Comparison of ENCODE assay signal across 1 cellular context in the genomic region with DNA sequence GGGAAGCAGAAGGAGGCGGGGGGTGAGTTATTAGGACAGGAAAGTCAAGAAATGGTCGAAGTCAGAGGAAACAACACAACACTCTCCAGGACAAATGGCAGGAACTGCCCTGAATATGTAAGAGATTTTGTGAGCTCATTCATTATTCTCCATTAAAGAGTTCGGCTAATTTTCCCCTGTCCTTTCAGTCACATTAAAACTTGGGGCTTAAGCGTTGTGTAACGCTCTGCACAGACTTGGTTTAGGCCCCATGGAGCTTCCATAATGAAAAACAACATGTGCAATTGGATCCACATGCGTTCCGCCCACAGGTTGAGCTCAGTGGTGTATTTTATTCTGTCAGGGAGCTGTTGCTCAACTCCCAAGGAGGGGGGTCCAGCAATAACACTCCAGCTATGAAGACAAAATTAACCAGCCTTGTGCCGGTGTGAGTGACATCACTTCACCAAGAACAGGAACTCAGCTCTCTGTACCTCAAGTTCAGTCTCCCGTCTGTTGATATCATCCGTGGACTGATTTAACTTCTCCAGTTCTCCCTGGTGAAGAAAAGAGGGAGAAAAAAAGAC.
A peak's percentile ranks its signal among the peaks of the same experiment; 100 is the strongest.
TF ChIP-seq lines count a peak whose summit lies in the region.

No MANE protein-coding gene starts in this region.

TF ChIP-seq in HEK293, 187 proteins besides CTCF, POLR2A, EP300 and RAD21 (continued from another document and continues in another):
- TF ChIP-seq, protein P1, sequence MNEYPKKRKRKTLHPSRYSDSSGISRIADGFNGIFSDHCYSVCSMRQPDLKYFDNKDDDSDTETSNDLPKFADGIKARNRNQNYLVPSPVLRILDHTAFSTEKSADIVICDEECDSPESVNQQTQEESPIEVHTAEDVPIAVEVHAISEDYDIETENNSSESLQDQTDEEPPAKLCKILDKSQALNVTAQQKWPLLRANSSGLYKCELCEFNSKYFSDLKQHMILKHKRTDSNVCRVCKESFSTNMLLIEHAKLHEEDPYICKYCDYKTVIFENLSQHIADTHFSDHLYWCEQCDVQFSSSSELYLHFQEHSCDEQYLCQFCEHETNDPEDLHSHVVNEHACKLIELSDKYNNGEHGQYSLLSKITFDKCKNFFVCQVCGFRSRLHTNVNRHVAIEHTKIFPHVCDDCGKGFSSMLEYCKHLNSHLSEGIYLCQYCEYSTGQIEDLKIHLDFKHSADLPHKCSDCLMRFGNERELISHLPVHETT (tag by site-specific recombination; IDR thresholded peaks at IDR 0.05) = peak; percentile 75; the same call in 1 of the 2 replicates
- TF ChIP-seq ZNF544 (tag by site-specific recombination; IDR thresholded peaks at IDR 0.05) = no peak
- TF ChIP-seq, protein P2, sequence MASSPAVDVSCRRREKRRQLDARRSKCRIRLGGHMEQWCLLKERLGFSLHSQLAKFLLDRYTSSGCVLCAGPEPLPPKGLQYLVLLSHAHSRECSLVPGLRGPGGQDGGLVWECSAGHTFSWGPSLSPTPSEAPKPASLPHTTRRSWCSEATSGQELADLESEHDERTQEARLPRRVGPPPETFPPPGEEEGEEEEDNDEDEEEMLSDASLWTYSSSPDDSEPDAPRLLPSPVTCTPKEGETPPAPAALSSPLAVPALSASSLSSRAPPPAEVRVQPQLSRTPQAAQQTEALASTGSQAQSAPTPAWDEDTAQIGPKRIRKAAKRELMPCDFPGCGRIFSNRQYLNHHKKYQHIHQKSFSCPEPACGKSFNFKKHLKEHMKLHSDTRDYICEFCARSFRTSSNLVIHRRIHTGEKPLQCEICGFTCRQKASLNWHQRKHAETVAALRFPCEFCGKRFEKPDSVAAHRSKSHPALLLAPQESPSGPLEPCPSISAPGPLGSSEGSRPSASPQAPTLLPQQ (tag by site-specific recombination; IDR thresholded peaks at IDR 0.05) = peak; percentile 90
- no peak for TF ChIP-seq ZNF48 (tag by site-specific recombination; IDR thresholded peaks at IDR 0.05)
- TF ChIP-seq, protein P3, sequence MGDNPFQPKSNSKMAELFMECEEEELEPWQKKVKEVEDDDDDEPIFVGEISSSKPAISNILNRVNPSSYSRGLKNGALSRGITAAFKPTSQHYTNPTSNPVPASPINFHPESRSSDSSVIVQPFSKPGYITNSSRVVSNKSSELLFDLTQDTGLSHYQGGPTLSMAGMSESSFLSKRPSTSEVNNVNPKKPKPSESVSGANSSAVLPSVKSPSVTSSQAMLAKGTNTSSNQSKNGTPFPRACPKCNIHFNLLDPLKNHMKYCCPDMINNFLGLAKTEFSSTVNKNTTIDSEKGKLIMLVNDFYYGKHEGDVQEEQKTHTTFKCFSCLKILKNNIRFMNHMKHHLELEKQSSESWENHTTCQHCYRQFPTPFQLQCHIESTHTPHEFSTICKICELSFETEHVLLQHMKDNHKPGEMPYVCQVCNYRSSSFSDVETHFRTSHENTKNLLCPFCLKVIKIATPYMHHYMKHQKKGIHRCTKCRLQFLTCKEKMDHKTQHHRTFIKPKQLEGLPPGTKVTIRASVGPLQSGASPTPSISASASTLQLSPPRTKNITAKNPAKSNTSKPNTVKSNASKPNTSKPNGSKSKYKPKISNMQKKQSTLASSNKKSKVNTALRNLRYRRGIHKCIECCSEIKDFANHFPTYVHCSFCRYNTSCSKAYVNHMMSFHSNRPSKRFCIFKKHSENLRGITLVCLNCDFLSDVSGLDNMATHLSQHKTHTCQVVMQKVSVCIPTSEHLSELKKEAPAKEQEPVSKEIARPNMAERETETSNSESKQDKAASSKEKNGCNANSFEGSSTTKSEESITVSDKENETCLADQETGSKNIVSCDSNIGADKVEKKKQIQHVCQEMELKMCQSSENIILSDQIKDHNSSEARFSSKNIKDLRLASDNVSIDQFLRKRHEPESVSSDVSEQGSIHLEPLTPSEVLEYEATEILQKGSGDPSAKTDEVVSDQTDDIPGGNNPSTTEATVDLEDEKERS (tag by site-specific recombination; IDR thresholded peaks at IDR 0.05) = no peak
- peak; percentile 80 for TF ChIP-seq WT1 (tag by site-specific recombination; IDR thresholded peaks at IDR 0.05)
- TF ChIP-seq, protein P4, sequence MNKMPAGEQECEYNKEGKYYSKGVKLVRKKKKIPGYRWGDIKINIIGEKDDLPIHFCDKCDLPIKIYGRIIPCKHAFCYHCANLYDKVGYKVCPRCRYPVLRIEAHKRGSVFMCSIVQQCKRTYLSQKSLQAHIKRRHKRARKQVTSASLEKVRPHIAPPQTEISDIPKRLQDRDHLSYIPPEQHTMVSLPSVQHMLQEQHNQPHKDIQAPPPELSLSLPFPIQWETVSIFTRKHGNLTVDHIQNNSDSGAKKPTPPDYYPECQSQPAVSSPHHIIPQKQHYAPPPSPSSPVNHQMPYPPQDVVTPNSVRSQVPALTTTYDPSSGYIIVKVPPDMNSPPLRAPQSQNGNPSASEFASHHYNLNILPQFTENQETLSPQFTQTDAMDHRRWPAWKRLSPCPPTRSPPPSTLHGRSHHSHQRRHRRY (tag by site-specific recombination; IDR thresholded peaks at IDR 0.05) = no peak
- TF ChIP-seq ZNF239 (tag by site-specific recombination; IDR thresholded peaks at IDR 0.05) = no peak
- TF ChIP-seq, protein P5, sequence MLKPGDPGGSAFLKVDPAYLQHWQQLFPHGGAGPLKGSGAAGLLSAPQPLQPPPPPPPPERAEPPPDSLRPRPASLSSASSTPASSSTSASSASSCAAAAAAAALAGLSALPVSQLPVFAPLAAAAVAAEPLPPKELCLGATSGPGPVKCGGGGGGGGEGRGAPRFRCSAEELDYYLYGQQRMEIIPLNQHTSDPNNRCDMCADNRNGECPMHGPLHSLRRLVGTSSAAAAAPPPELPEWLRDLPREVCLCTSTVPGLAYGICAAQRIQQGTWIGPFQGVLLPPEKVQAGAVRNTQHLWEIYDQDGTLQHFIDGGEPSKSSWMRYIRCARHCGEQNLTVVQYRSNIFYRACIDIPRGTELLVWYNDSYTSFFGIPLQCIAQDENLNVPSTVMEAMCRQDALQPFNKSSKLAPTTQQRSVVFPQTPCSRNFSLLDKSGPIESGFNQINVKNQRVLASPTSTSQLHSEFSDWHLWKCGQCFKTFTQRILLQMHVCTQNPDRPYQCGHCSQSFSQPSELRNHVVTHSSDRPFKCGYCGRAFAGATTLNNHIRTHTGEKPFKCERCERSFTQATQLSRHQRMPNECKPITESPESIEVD (tag by site-specific recombination; IDR thresholded peaks at IDR 0.05) = peak; percentile 97
- peak; percentile 80 for TF ChIP-seq ZNF366 (tag by site-specific recombination; conservative IDR thresholded peaks at IDR 0.05)
- no peak for TF ChIP-seq ZNF121 (tag by site-specific recombination; IDR thresholded peaks at IDR 0.05)
- TF ChIP-seq, protein P6, sequence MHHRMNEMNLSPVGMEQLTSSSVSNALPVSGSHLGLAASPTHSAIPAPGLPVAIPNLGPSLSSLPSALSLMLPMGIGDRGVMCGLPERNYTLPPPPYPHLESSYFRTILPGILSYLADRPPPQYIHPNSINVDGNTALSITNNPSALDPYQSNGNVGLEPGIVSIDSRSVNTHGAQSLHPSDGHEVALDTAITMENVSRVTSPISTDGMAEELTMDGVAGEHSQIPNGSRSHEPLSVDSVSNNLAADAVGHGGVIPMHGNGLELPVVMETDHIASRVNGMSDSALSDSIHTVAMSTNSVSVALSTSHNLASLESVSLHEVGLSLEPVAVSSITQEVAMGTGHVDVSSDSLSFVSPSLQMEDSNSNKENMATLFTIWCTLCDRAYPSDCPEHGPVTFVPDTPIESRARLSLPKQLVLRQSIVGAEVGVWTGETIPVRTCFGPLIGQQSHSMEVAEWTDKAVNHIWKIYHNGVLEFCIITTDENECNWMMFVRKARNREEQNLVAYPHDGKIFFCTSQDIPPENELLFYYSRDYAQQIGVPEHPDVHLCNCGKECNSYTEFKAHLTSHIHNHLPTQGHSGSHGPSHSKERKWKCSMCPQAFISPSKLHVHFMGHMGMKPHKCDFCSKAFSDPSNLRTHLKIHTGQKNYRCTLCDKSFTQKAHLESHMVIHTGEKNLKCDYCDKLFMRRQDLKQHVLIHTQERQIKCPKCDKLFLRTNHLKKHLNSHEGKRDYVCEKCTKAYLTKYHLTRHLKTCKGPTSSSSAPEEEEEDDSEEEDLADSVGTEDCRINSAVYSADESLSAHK (tag by site-specific recombination; IDR thresholded peaks at IDR 0.05) = peak; percentile 48; the same call in 1 of the 2 replicates
- no peak; the same call in none of the 2 replicates for TF ChIP-seq ZBTB20 (tag by site-specific recombination; IDR thresholded peaks at IDR 0.05)
- peak; percentile 37; the same call in 1 of the 2 replicates for TF ChIP-seq KLF16 (tag by site-specific recombination; IDR thresholded peaks at IDR 0.05)
- no peak for TF ChIP-seq ZNF146 (tag by site-specific recombination; IDR thresholded peaks at IDR 0.05)
- no peak for TF ChIP-seq ZNF792 (tag by site-specific recombination; IDR thresholded peaks at IDR 0.05)
- TF ChIP-seq ZNF600 (tag by site-specific recombination; IDR thresholded peaks at IDR 0.05) = peak; percentile 97
- TF ChIP-seq, protein P7, sequence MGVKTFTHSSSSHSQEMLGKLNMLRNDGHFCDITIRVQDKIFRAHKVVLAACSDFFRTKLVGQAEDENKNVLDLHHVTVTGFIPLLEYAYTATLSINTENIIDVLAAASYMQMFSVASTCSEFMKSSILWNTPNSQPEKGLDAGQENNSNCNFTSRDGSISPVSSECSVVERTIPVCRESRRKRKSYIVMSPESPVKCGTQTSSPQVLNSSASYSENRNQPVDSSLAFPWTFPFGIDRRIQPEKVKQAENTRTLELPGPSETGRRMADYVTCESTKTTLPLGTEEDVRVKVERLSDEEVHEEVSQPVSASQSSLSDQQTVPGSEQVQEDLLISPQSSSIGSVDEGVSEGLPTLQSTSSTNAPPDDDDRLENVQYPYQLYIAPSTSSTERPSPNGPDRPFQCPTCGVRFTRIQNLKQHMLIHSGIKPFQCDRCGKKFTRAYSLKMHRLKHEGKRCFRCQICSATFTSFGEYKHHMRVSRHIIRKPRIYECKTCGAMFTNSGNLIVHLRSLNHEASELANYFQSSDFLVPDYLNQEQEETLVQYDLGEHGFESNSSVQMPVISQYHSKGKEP (tag by site-specific recombination; IDR thresholded peaks at IDR 0.05) = peak; percentile 80
- TF ChIP-seq, protein P8, sequence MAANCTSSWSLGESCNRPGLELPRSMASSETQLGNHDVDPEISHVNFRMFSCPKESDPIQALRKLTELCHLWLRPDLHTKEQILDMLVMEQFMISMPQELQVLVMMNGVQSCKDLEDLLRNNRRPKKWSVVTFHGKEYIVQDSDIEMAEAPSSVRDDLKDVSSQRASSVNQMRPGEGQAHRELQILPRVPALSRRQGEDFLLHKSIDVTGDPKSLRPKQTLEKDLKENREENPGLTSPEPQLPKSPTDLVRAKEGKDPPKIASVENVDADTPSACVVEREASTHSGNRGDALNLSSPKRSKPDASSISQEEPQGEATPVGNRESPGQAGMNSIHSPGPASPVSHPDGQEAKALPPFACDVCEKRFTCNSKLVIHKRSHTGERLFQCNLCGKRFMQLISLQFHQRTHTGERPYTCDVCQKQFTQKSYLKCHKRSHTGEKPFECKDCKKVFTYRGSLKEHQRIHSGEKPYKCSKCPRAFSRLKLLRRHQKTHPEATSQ (tag by site-specific recombination; IDR thresholded peaks at IDR 0.05) = no peak
- TF ChIP-seq ZBTB8A (tag by site-specific recombination; IDR thresholded peaks at IDR 0.05) = peak; percentile 67
- TF ChIP-seq, protein P9, sequence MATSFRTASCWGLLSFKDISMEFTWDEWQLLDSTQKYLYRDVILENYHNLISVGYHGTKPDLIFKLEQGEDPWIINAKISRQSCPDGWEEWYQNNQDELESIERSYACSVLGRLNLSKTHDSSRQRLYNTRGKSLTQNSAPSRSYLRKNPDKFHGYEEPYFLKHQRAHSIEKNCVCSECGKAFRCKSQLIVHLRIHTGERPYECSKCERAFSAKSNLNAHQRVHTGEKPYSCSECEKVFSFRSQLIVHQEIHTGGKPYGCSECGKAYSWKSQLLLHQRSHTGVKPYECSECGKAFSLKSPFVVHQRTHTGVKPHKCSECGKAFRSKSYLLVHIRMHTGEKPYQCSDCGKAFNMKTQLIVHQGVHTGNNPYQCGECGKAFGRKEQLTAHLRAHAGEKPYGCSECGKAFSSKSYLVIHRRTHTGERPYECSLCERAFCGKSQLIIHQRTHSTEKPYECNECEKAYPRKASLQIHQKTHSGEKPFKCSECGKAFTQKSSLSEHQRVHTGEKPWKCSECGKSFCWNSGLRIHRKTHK (tag by site-specific recombination; IDR thresholded peaks at IDR 0.05) = no peak
- TF ChIP-seq ZNF169 (tag by site-specific recombination; IDR thresholded peaks at IDR 0.05) = no peak
- peak; percentile 98 for TF ChIP-seq ZNF629 (tag by site-specific recombination; IDR thresholded peaks at IDR 0.05)
- TF ChIP-seq ZNF677 (tag by site-specific recombination; IDR thresholded peaks at IDR 0.05) = no peak
- TF ChIP-seq ZNF830 (tag by site-specific recombination; IDR thresholded peaks at IDR 0.05; ENCODE audit: low read depth) = no peak
- TF ChIP-seq KLF7 (tag by site-specific recombination; IDR thresholded peaks at IDR 0.05; ENCODE audit: borderline replicate concordance) = peak; percentile 48; the same call in 1 of the 2 replicates
- TF ChIP-seq, protein P10, sequence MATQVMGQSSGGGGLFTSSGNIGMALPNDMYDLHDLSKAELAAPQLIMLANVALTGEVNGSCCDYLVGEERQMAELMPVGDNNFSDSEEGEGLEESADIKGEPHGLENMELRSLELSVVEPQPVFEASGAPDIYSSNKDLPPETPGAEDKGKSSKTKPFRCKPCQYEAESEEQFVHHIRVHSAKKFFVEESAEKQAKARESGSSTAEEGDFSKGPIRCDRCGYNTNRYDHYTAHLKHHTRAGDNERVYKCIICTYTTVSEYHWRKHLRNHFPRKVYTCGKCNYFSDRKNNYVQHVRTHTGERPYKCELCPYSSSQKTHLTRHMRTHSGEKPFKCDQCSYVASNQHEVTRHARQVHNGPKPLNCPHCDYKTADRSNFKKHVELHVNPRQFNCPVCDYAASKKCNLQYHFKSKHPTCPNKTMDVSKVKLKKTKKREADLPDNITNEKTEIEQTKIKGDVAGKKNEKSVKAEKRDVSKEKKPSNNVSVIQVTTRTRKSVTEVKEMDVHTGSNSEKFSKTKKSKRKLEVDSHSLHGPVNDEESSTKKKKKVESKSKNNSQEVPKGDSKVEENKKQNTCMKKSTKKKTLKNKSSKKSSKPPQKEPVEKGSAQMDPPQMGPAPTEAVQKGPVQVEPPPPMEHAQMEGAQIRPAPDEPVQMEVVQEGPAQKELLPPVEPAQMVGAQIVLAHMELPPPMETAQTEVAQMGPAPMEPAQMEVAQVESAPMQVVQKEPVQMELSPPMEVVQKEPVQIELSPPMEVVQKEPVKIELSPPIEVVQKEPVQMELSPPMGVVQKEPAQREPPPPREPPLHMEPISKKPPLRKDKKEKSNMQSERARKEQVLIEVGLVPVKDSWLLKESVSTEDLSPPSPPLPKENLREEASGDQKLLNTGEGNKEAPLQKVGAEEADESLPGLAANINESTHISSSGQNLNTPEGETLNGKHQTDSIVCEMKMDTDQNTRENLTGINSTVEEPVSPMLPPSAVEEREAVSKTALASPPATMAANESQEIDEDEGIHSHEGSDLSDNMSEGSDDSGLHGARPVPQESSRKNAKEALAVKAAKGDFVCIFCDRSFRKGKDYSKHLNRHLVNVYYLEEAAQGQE (tag by site-specific recombination; IDR thresholded peaks at IDR 0.05) = peak; percentile 38; the same call in 1 of the 2 replicates
- no peak for TF ChIP-seq ZNF404 (tag by site-specific recombination; IDR thresholded peaks at IDR 0.05)
- no peak for TF ChIP-seq ZNF37A (tag by site-specific recombination; IDR thresholded peaks at IDR 0.05)
